In the genomic region with DNA sequence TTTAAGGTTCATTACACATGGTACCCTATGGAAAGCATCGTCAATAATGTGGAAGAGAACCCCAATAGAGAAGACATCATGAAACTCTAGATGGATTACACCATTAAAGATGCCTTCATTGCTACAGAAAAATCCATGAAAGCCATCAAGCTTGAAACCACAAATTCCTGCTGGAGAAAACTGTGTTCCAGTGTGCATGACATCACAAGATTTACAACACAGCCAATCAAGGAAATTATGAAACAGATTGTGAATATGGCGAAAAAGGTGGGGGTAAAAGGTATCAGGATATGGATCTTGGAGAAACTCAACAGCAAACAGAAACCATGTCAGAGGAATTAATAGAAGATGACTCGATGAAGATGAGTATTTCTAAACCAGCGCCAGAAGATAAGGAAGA, we compare ENCODE assay signal across 34 cellular contexts.
"Had no signal": no experiment of that assay in that cellular context is flagged by ENCODE, and none has a peak within 500 bp of the region (broad histone marks: within the 10 kb centered on the region; RNA-seq: fewer than 3 reads in every experiment).

No MANE protein-coding gene starts in this region.

- DNase-seq: activated B cell treated with CpG ODN at 0.5 μM for 24 hours; activated CD4-positive, alpha-beta T cell treated with anti-CD3 and anti-CD28 coated beads for 48 hours; activated CD4-positive, alpha-beta T cell treated with anti-CD3 and anti-CD28 coated beads, Interleukin-2, amount 50 U/mL, for 1 hour; activated CD4-positive, alpha-beta T cell treated with anti-CD3 and anti-CD28 coated beads, Interleukin-2, amount 50 U/mL, for 48 hours; activated CD8-positive, alpha-beta memory T cell treated with anti-CD3 and anti-CD28 coated beads for 24 hours; activated CD8-positive, alpha-beta T cell treated with anti-CD3 and anti-CD28 coated beads for 36 hours; activated effector memory CD4-positive, alpha-beta T cell treated with Interleukin-2 at 50 U/mL for 16 hours; activated gamma-delta T cell treated with Interleukin-2 at 50 U/mL for 16 hours; activated naive CD4-positive, alpha-beta T cell treated with anti-CD3 and anti-CD28 coated beads, Interleukin-2, amount 50 U/mL, for 16 hours; activated naive CD4-positive, alpha-beta T cell treated with Interleukin-2 at 50 U/mL for 16 hours; activated T-cell treated with anti-CD3 and anti-CD28 coated beads, Interleukin-2, amount 50 U/mL, for 4 hours; amygdala; aorta; body of pancreas; caudate nucleus; cerebellar nuclear complex; dorsolateral prefrontal cortex; effector memory CD4-positive, alpha-beta T cell; endodermal cell; erythroblast; foreskin keratinocyte; gastrocnemius medialis; head of caudate nucleus; T-helper 1 cell; T-helper 17 cell; T1000; WERI-Rb-1 had no signal

- H3K36me3 Mint-ChIP-seq: activated naive CD8-positive, alpha-beta T cell had no signal

- H3K27ac Mint-ChIP-seq: activated B cell treated with CpG ODN at 0.5 μM for 24 hours; activated CD8-positive, alpha-beta T cell treated with anti-CD3 and anti-CD28 coated beads for 36 hours; activated naive CD8-positive, alpha-beta T cell; activated T-helper 17 cell treated with anti-CD3 and anti-CD28 coated beads, Interleukin-2, amount 50 U/mL, for 72 hours; dendritic cell treated with granulocyte-macrophage colony-stimulating factor and Interleukin-4, amounts not matched to agents 40 ng/mL and 50 ng/mL, for 4 days; endodermal cell; T-helper 17 cell; T-helper 2 cell treated with Interferon-gamma antibody and Interleukin-4, amounts not matched to agents 5 μg/mL and 100 μg/mL, for 36 hours had no signal

- ATAC-seq: activated CD4-positive, CD25-positive, alpha-beta regulatory T cell treated with anti-CD3 and anti-CD28 coated beads, Interleukin-2, amount 50 U/mL, for 24 hours; activated CD8-positive, alpha-beta T cell treated with anti-CD3 and anti-CD28 coated beads for 36 hours; activated T-cell treated with anti-CD3 and anti-CD28 coated beads, Interleukin-2, amount 50 U/mL, for 4 hours; activated T-helper 17 cell treated with anti-CD3 and anti-CD28 coated beads, Interleukin-2, amount 50 U/mL, for 72 hours; body of pancreas; foreskin keratinocyte; gastrocnemius medialis; T-helper 17 cell had no signal

- H3K36me3 ChIP-seq: esophagus muscularis mucosa, gastrocnemius medialis, WERI-Rb-1 had no signal

- H3K27me3 Mint-ChIP-seq: activated B cell treated with CpG ODN at 0.5 μM for 24 hours; activated CD8-positive, alpha-beta T cell treated with anti-CD3 and anti-CD28 coated beads for 36 hours; activated T-helper 17 cell treated with anti-CD3 and anti-CD28 coated beads, Interleukin-2, amount 50 U/mL, for 72 hours; dendritic cell treated with granulocyte-macrophage colony-stimulating factor and Interleukin-4, amounts not matched to agents 40 ng/mL and 50 ng/mL, for 4 days had no signal

- H3K27ac ChIP-seq: body of pancreas, coronary artery, dorsolateral prefrontal cortex, esophagus muscularis mucosa, foreskin keratinocyte, gastrocnemius medialis, WERI-Rb-1 had no signal

- H3K4me3 ChIP-seq: body of pancreas, coronary artery, dorsolateral prefrontal cortex, esophagus muscularis mucosa, gastrocnemius medialis had no signal

- H3K9me3 ChIP-seq: body of pancreas, esophagus muscularis mucosa, gastrocnemius medialis had no signal

- H3K4me1 Mint-ChIP-seq: activated B cell treated with CpG ODN at 0.5 μM for 24 hours; activated T-helper 17 cell treated with anti-CD3 and anti-CD28 coated beads, Interleukin-2, amount 50 U/mL, for 72 hours; endodermal cell had no signal

- H3K27me3 ChIP-seq: body of pancreas, dorsolateral prefrontal cortex, esophagus muscularis mucosa, gastrocnemius medialis had no signal

- H3K9me3 Mint-ChIP-seq: activated B cell treated with CpG ODN at 0.5 μM for 24 hours; activated CD8-positive, alpha-beta T cell treated with anti-CD3 and anti-CD28 coated beads for 36 hours; activated T-cell treated with anti-CD3 and anti-CD28 coated beads, Interleukin-2, amount 50 U/mL, for 4 hours; activated T-helper 17 cell treated with anti-CD3 and anti-CD28 coated beads, Interleukin-2, amount 50 U/mL, for 72 hours; dendritic cell treated with granulocyte-macrophage colony-stimulating factor and Interleukin-4, amounts not matched to agents 40 ng/mL and 50 ng/mL, for 4 days; endodermal cell; T-helper 2 cell treated with Interferon-gamma antibody and Interleukin-4, amounts not matched to agents 5 μg/mL and 100 μg/mL, for 36 hours had no signal

- H3K4me3 Mint-ChIP-seq: activated B cell treated with CpG ODN at 0.5 μM for 24 hours; activated CD8-positive, alpha-beta T cell treated with anti-CD3 and anti-CD28 coated beads for 36 hours; activated naive CD8-positive, alpha-beta T cell; activated T-cell treated with anti-CD3 and anti-CD28 coated beads, Interleukin-2, amount 50 U/mL, for 4 hours; activated T-helper 17 cell treated with anti-CD3 and anti-CD28 coated beads, Interleukin-2, amount 50 U/mL, for 72 hours; dendritic cell treated with granulocyte-macrophage colony-stimulating factor and Interleukin-4, amounts not matched to agents 40 ng/mL and 50 ng/mL, for 4 days; endodermal cell; T-helper 17 cell; T-helper 2 cell treated with Interferon-gamma antibody and Interleukin-4, amounts not matched to agents 5 μg/mL and 100 μg/mL, for 36 hours had no signal

- H3K4me1 ChIP-seq: body of pancreas, esophagus muscularis mucosa, foreskin keratinocyte, gastrocnemius medialis had no signal
